ENCODE assay signal across 23 cellular contexts in the genomic region with DNA sequence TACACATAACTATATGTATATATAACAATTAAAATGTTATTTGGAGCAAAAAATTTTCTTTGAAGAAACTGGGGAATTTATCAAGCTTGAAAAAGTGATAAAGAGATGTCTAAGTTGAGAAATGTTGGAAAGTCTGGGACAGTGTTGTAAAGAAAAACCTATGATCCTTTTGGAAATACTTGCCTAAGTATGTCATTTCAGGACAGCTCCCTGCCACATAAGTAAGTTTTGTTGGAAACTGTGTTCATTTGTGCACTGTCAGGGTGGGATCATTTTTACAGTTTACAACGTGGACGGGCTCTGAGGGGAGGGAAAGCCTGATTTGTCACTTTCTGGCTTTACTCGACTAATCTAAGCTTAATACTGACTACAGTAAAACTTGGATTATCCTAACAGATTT. TPM values are rescaled to one million over a fixed set of nuclear protein-coding genes. Genes with fewer than 3 reads are reported as not detected.
"Had no signal": no experiment of that assay in that cellular context is flagged by ENCODE, and none has a peak within 500 bp of the region (broad histone marks: within the 10 kb centered on the region; RNA-seq: fewer than 3 reads in every experiment).

No MANE protein-coding gene starts in this region.

- ATAC-seq: effector memory CD8-positive, alpha-beta T cell; heart right ventricle; left lobe of liver; natural killer cell; right cardiac atrium; stimulated activated memory B cell treated with anti-CD40 and anti-IgM and Interleukin-4, amounts not matched to agents 10 μg/mL and 1 μg/mL and 100 μg/mL, for 72 hours had no signal

- H3K4me1 Mint-ChIP-seq: natural killer cell; stimulated activated memory B cell treated with anti-CD40 and anti-IgM and Interleukin-4, amounts not matched to agents 10 μg/mL and 1 μg/mL and 100 μg/mL, for 72 hours had no signal

- H3K36me3 Mint-ChIP-seq: stimulated activated memory B cell treated with anti-CD40 and anti-IgM and Interleukin-4, amounts not matched to agents 10 μg/mL and 1 μg/mL and 100 μg/mL, for 72 hours had no signal

- H3K27ac Mint-ChIP-seq: dendritic cell treated with granulocyte-macrophage colony-stimulating factor and Interleukin-4, amounts not matched to agents 40 ng/mL and 50 ng/mL, for 4 days; effector memory CD8-positive, alpha-beta T cell; natural killer cell; progenitor cell of endocrine pancreas; stimulated activated memory B cell treated with anti-CD40 and anti-IgM and Interleukin-4, amounts not matched to agents 10 μg/mL and 1 μg/mL and 100 μg/mL, for 72 hours; stimulated activated naive CD8-positive, alpha-beta T cell treated with anti-CD3 and anti-CD28 coated beads, Interleukin-15, Interleukin-2, amounts not matched to agents 100 ng/mL and 50 ng/mL, for 24 hours had no signal

- H3K27me3 ChIP-seq: esophagus muscularis mucosa, heart right ventricle, pancreas, spleen had no signal

- H3K4me3 Mint-ChIP-seq: dendritic cell treated with granulocyte-macrophage colony-stimulating factor and Interleukin-4, amounts not matched to agents 40 ng/mL and 50 ng/mL, for 4 days; effector memory CD8-positive, alpha-beta T cell; natural killer cell; stimulated activated memory B cell treated with anti-CD40 and anti-IgM and Interleukin-4, amounts not matched to agents 10 μg/mL and 1 μg/mL and 100 μg/mL, for 72 hours; stimulated activated naive CD8-positive, alpha-beta T cell treated with anti-CD3 and anti-CD28 coated beads, Interleukin-15, Interleukin-2, amounts not matched to agents 100 ng/mL and 50 ng/mL, for 24 hours had no signal

- H3K4me3 ChIP-seq: esophagus muscularis mucosa, heart right ventricle, pancreas, spleen, thoracic aorta had no signal

- H3K27me3 Mint-ChIP-seq: dendritic cell treated with granulocyte-macrophage colony-stimulating factor and Interleukin-4, amounts not matched to agents 40 ng/mL and 50 ng/mL, for 4 days; effector memory CD8-positive, alpha-beta T cell; progenitor cell of endocrine pancreas; stimulated activated memory B cell treated with anti-CD40 and anti-IgM and Interleukin-4, amounts not matched to agents 10 μg/mL and 1 μg/mL and 100 μg/mL, for 72 hours had no signal

- H3K9me3 ChIP-seq: esophagus muscularis mucosa, pancreas, thoracic aorta had no signal

- H3K36me3 ChIP-seq: esophagus muscularis mucosa, heart right ventricle, pancreas, spleen, thoracic aorta had no signal

- H3K4me1 ChIP-seq: spleen had no signal

- H3K27ac ChIP-seq: epithelial cell of prostate, esophagus muscularis mucosa, pancreas, spleen, thoracic aorta had no signal

- DNase-seq: cerebellar nuclear complex; effector memory CD8-positive, alpha-beta T cell; heart right ventricle; islet precursor cell; mammary epithelial cell; natural killer cell; occipital lobe; pancreas; right cardiac atrium; spleen; stimulated activated CD4-positive, alpha-beta T cell treated with anti-CD3 and anti-CD28 coated beads, Interleukin-15, amount 100 ng/mL, for 24 hours; stimulated activated CD4-positive, alpha-beta T cell treated with anti-CD3 and anti-CD28 coated beads, Interleukin-1b, Interleukin-23, amount 100 ng/mL, for 48 hours; stimulated activated CD4-positive, alpha-beta T cell treated with anti-CD3 and anti-CD28 coated beads, Interleukin-4, amount 100 ng/mL, for 24 hours; substantia nigra; trophoblast cell had no signal

- H3K9me3 Mint-ChIP-seq: stimulated activated memory B cell treated with anti-CD40 and anti-IgM and Interleukin-4, amounts not matched to agents 10 μg/mL and 1 μg/mL and 100 μg/mL, for 72 hours had no signal

RNA-seq across cellular contexts. Expression of gene COL3A1, which starts 10.4 kb away (rescaled TPM):
- total RNA-seq: natural killer cell had no signal
